27 cellular contexts compared by ENCODE assay signal in the genomic region with DNA sequence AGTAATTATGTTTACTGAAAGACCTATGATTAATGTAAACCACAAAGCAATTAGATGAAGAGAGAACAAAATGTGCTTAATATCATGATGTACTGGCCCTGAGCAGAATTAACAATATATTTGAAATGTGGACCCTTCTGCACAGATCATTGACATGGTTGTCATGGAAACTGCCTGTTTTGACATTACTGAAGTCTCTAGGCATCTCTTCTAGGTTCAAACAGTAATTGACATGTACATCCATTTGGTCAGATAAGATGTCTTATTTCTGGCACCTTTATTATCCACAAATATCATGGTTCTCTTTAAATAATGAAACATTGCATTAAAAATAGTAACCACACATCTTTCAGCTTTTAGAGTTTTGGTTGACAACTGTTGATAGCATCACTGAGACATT.
"Had no signal": no experiment of that assay in that cellular context is flagged by ENCODE, and none has a peak within 500 bp of the region (broad histone marks: within the 10 kb centered on the region; RNA-seq: fewer than 3 reads in every experiment).

No MANE protein-coding gene starts in this region.

- H3K4me2 ChIP-seq: PC-9 had no signal

- H2AFZ ChIP-seq: PC-9 had no signal

- H3K27me3 ChIP-seq: MG63, SJCRH30 had no signal

- DNase-seq: Kasumi-1, KG1, MG63, NCI-H1048, NCI-H1092 treated with DMSO at 0.1 percent for 48 hours, NCI-H1436, NCI-H146, NCI-H1694, NCI-H187, NCI-H1930, NCI-H2029 treated with DMSO at 0.1 percent for 48 hours, NCI-H2081 treated with DMSO at 0.1 percent for 48 hours, NCI-H2107, NCI-H2171, NCI-H226, NCI-H446, NCI-H510A treated with DMSO at 0.1 percent for 48 hours, NCI-H524 treated with DMSO at 0.1 percent for 48 hours, NCI-H526 treated with DMSO at 0.1 percent for 48 hours, NCI-H774, PC-9, SHP77, SIG-M5, SJCRH30, T-cell had no signal

- H3K4me3 ChIP-seq: MG63, PC-9, SJCRH30, SK-N-MC had no signal

- H3K9me3 ChIP-seq: MG63 had no signal

- H3K27ac ChIP-seq: PC-9, RWPE1, SJCRH30, SK-N-MC had no signal

- H3K36me3 ChIP-seq: MG63, SJCRH30 had no signal
